Comparison of ENCODE assay signal across 8 cellular contexts in genomic region chr3:99872633-99873254, GRCh38. TPM values are rescaled to one million over a fixed set of nuclear protein-coding genes. Genes with fewer than 3 reads are reported as not detected.
DNase-seq lines count a peak whose midpoint lies in the region; ATAC-seq and TF ChIP-seq lines count a peak whose summit lies in the region.

No MANE protein-coding gene starts in this region.

- peaks cover 51% of the 10 kb centered on the region for H3K4me1 Mint-ChIP-seq in activated CD4-positive, alpha-beta memory T cell treated with anti-CD3 and anti-CD28 coated beads, Interleukin-2, amount 10 ng/mL, durations not matched to agents 7 days and 5 days

- no peaks in the 10 kb centered on the region for H3K9me3 ChIP-seq in prostate gland

- POLR2A ChIA-PET in activated CD4-positive, alpha-beta memory T cell treated with anti-CD3 and anti-CD28 coated beads, Interleukin-2, amount 10 ng/mL, durations not matched to agents 7 days and 5 days (lab: Charles Lee), result no interaction called here

- H3K27me3 ChIP-seq in prostate gland (replicated peaks; ENCODE audit: insufficient read depth), result no peaks in the 10 kb centered on the region

- 40% methylated on average over 3 of the region's 3 CpGs for WGBS in prostate gland
- 25 to 32% methylated on average over 3 of the region's 3 CpGs for WGBS in lower leg skin, 2 donors

- H3K36me3 ChIP-seq in prostate gland, result no peaks in the 10 kb centered on the region

- CTCF ChIA-PET in activated CD4-positive, alpha-beta memory T cell treated with anti-CD3 and anti-CD28 coated beads, Interleukin-2, amount 10 ng/mL, durations not matched to agents 7 days and 5 days (lab: Charles Lee), result no interaction called here

- H3K36me3 Mint-ChIP-seq in activated CD4-positive, alpha-beta memory T cell treated with anti-CD3 and anti-CD28 coated beads, Interleukin-2, amount 10 ng/mL, durations not matched to agents 7 days and 5 days (ENCODE audit: low read depth), result no peaks in the 10 kb centered on the region

- peak; percentile 58 for DNase-seq in activated CD4-positive, alpha-beta memory T cell treated with anti-CD3 and anti-CD28 coated beads, Interleukin-2, amount 10 ng/mL, durations not matched to agents 7 days and 5 days
- DNase-seq in prostate gland (ENCODE audit: low spot score) (no peak), NCI-H1436 treated with DMSO at 0.1 percent for 48 hours (lab: John Stamatoyannopoulos, UW) (no peak), lower leg skin (ENCODE audit: low spot score in 2 of 2) (no peak), H4 (ENCODE audit: low spot score) (no peak)
- no peak for DNase-seq in activated effector memory CD4-positive, alpha-beta T cell treated with anti-CD3 and anti-CD28 coated beads, Interleukin-2, amount 50 U/mL, for 16 hours

- TF ChIP-seq POLR2A in prostate gland (IDR thresholded peaks at IDR 0.05) (no peak), lower leg skin (IDR thresholded peaks at IDR 0.05) (no peak)

- intact Hi-C loops in prostate gland (cut with DNase I) (no loop called here), lower leg skin (cut with DNase I; ENCODE audit: low total_unique reads) (no loop called here)

- no peaks in the 10 kb centered on the region for H3K4me1 ChIP-seq in prostate gland (replicated peaks)

- H3K27ac Mint-ChIP-seq in activated CD4-positive, alpha-beta memory T cell treated with anti-CD3 and anti-CD28 coated beads, Interleukin-2, amount 10 ng/mL, durations not matched to agents 7 days and 5 days, result peak overlapping the region; percentile 27

- no peaks in the 10 kb centered on the region for H3K9me3 Mint-ChIP-seq in activated CD4-positive, alpha-beta memory T cell treated with anti-CD3 and anti-CD28 coated beads, Interleukin-2, amount 10 ng/mL, durations not matched to agents 7 days and 5 days

- peaks cover 16% of the 10 kb centered on the region for H3K27me3 Mint-ChIP-seq in activated CD4-positive, alpha-beta memory T cell treated with anti-CD3 and anti-CD28 coated beads, Interleukin-2, amount 10 ng/mL, durations not matched to agents 7 days and 5 days

- H3K4me3 ChIP-seq in prostate gland (no peak overlapping the region), lower leg skin (ENCODE audit: low read depth, poor library complexity, severe bottlenecking) (no peak overlapping the region)

- peak overlapping the region; percentile 73 to 83 for H3K27ac ChIP-seq in prostate gland

- peak; percentile 64 for ATAC-seq in GM18868 (IDR thresholded peaks at IDR 0.05; ENCODE audit: unreplicated experiment)
- peak; percentile 73 for ATAC-seq in HG02610 (IDR thresholded peaks at IDR 0.05; ENCODE audit: unreplicated experiment)

- no peak overlapping the region for H3K4me3 Mint-ChIP-seq in activated CD4-positive, alpha-beta memory T cell treated with anti-CD3 and anti-CD28 coated beads, Interleukin-2, amount 10 ng/mL, durations not matched to agents 7 days and 5 days

- TF ChIP-seq CTCF in prostate gland (IDR thresholded peaks at IDR 0.05), result no peak
- no peak for TF ChIP-seq CTCF in lower leg skin (IDR thresholded peaks at IDR 0.05)

RNA-seq across cellular contexts. Expression of gene CMSS1, which starts 55.1 kb away (rescaled TPM):
- 10 to 100 TPM; 28.0 to 31.0 TPM for total RNA-seq in activated CD4-positive, alpha-beta memory T cell treated with anti-CD3 and anti-CD28 coated beads, Interleukin-2, amount 10 ng/mL, durations not matched to agents 7 days and 5 days
- total RNA-seq in prostate gland (10 to 100 TPM; 10.2 to 13.6 TPM), lower leg skin (10 to 100 TPM in 1 of 4 donors, 1 to 10 TPM in 3; 3.7 to 13.2 (median 7.5) TPM)
- total RNA-seq in H4 (2014; rRNA removed; shearing (Covaris generic)), result 39.3 and 40.2 TPM in 2 replicates
